8 cellular contexts compared by ENCODE assay signal in genomic region chr7:108454674-108455523, GRCh38. TPM values are rescaled to one million over a fixed set of nuclear protein-coding genes. Genes with fewer than 3 reads are reported as not detected.
DNase-seq lines count a peak whose midpoint lies in the region; ATAC-seq and TF ChIP-seq lines count a peak whose summit lies in the region.

No MANE protein-coding gene starts in this region.

- no peak for ATAC-seq in GM19452 (IDR thresholded peaks at IDR 0.05; ENCODE audit: unreplicated experiment)

- H3K9ac ChIP-seq in ES-I3 (ENCODE audit: low read depth, low read length): peak overlapping the region; percentile 72; the same call in 1 of the 2 replicates

- no peaks in the 10 kb centered on the region for H3K9me3 ChIP-seq in ES-I3 (ENCODE audit: control insufficient read depth, insufficient read depth, low read length)

- H3K36me3 ChIP-seq in ES-I3 (ENCODE audit: insufficient read depth, low read length): no peaks in the 10 kb centered on the region

- H3K4me1 Mint-ChIP-seq in nephron progenitor cell: peaks cover 26% of the 10 kb centered on the region

- peak overlapping the region; percentile 30 for H3K4me3 ChIP-seq in fibroblast of villous mesenchyme (ENCODE audit: low read depth, low read length)

- no peaks in the 10 kb centered on the region for H3K9me3 Mint-ChIP-seq in nephron progenitor cell

- H3K27me3 Mint-ChIP-seq in nephron progenitor cell (ENCODE audit: low read depth, poor library complexity): peaks cover 75% of the 10 kb centered on the region

- H3K4me1 ChIP-seq in ES-I3 (ENCODE audit: insufficient read depth, low read length): no peaks in the 10 kb centered on the region

- no peak for TF ChIP-seq CTCF in fibroblast of villous mesenchyme (IDR thresholded peaks at IDR 0.05; ENCODE audit: insufficient read depth, low read depth, low read length)
- TF ChIP-seq CTCF in nephron progenitor cell (IDR thresholded peaks at IDR 0.05): no peak

- peak overlapping the region; percentile 93 for H3K4me3 Mint-ChIP-seq in nephron progenitor cell

- no peaks in the 10 kb centered on the region for H3K36me3 Mint-ChIP-seq in nephron progenitor cell (ENCODE audit: low read depth)

- H3K27ac Mint-ChIP-seq in nephron progenitor cell: no peak overlapping the region

- DNase-seq in NCI-H1092 (lab: John Stamatoyannopoulos, UW) (peak; percentile 66), fibroblast of villous mesenchyme (ENCODE audit: low read depth) (no peak), nephron progenitor cell (peak; percentile 55), NCI-H187 treated with DMSO at 0.1 percent for 48 hours (lab: John Stamatoyannopoulos, UW) (no peak)
- DNase-seq in activated CD8-positive, alpha-beta memory T cell treated with anti-CD3 and anti-CD28 coated beads, Interleukin-2, amount 50 U/mL, for 4 hours: peak; percentile 24
- no peak for DNase-seq in NK-92 treated with Interleukin-12 subunit alpha and Interleukin-12 subunit beta, amount 100 ng/mL, for 24 hours (lab: John Stamatoyannopoulos, UW)

RNA-seq across cellular contexts. Expression of gene NRCAM, which starts 1.3 kb away (rescaled TPM):
- 0.97 and 1.3 TPM in 2 replicates for total RNA-seq in fibroblast of villous mesenchyme

Comparison
In these comparisons a context has a peak if more than half of its experiments do, and no peak if none do; other contexts are left out.
1. DNase-seq: peak in NCI-H1092 (single experiment), activated CD8-positive, alpha-beta memory T cell treated with anti-CD3 and anti-CD28 coated beads, Interleukin-2, amount 50 U/mL, for 4 hours (single experiment) and nephron progenitor cell (single experiment); none in fibroblast of villous mesenchyme (single experiment), NCI-H187 treated with DMSO at 0.1 percent for 48 hours (single experiment) and NK-92 treated with Interleukin-12 subunit alpha and Interleukin-12 subunit beta, amount 100 ng/mL, for 24 hours (single experiment).